Comparison of ENCODE assay signal across 18 cellular contexts in the genomic region with DNA sequence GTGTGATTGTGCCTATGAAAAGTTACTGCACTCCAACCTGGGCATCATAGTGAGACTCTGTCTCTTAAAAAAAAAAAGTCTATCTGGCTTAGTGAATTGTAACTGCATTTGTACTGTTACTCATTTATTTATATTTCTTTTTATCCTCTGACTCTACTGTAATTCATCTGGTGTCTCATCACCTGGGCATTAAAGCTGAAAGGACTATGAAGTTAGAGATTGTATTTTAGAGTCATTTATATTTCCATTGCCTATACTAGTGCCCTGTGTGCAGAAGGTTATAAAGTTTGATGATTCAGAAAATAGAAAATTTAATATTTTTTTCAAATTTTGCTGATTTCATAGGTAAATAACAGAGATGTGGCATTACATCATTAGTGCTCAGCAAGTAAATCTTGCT. TPM values are rescaled to one million over a fixed set of nuclear protein-coding genes. Genes with fewer than 3 reads are reported as not detected.
DNase-seq lines count a peak whose midpoint lies in the region; ATAC-seq lines count a peak whose summit lies in the region.
"Had no signal": no experiment of that assay in that cellular context is flagged by ENCODE, and none has a peak within 500 bp of the region (broad histone marks: within the 10 kb centered on the region; RNA-seq: fewer than 3 reads in every experiment).

No MANE protein-coding gene starts in this region.

- peaks cover 5% of the 10 kb centered on the region for H3K9me3 Mint-ChIP-seq in activated CD4-positive, alpha-beta memory T cell treated with anti-CD3 and anti-CD28 coated beads for 36 hours
- peaks cover 1% of the 10 kb centered on the region for H3K9me3 Mint-ChIP-seq in activated CD4-positive, alpha-beta memory T cell treated with anti-CD3 and anti-CD28 coated beads, Interleukin-2, amount 10 ng/mL, durations not matched to agents 7 days and 5 days
- H3K9me3 Mint-ChIP-seq in stimulated activated naive CD8-positive, alpha-beta T cell treated with anti-CD3 and anti-CD28 coated beads, Interleukin-15, Interleukin-2, amounts not matched to agents 100 ng/mL and 50 ng/mL, for 24 hours: no peaks in the 10 kb centered on the region
- H3K9me3 Mint-ChIP-seq in activated naive CD8-positive, alpha-beta T cell (ENCODE audit: low read depth): no peaks in the 10 kb centered on the region

- intact Hi-C loops in activated CD4-positive, alpha-beta memory T cell treated with anti-CD3 and anti-CD28 coated beads for 36 hours (cut with micrococcal nuclease): loop anchor here (5.0 kb wide), 1 partner anchor 347 kb away; no protein-coding TSS in a partner anchor

- no peaks in the 10 kb centered on the region for H3K27me3 Mint-ChIP-seq in activated CD4-positive, alpha-beta memory T cell treated with anti-CD3 and anti-CD28 coated beads for 36 hours
- no peaks in the 10 kb centered on the region for H3K27me3 Mint-ChIP-seq in activated CD4-positive, alpha-beta memory T cell treated with anti-CD3 and anti-CD28 coated beads, Interleukin-2, amount 10 ng/mL, durations not matched to agents 7 days and 5 days
- no peaks in the 10 kb centered on the region for H3K27me3 Mint-ChIP-seq in stimulated activated naive CD8-positive, alpha-beta T cell treated with anti-CD3 and anti-CD28 coated beads, Interleukin-15, Interleukin-2, amounts not matched to agents 100 ng/mL and 50 ng/mL, for 24 hours
- H3K27me3 Mint-ChIP-seq in activated naive CD8-positive, alpha-beta T cell: no peaks in the 10 kb centered on the region

- DNase-seq in activated CD4-positive, alpha-beta memory T cell treated with anti-CD3 and anti-CD28 coated beads for 36 hours: no peak
- no peak for DNase-seq in activated CD4-positive, alpha-beta memory T cell treated with anti-CD3 and anti-CD28 coated beads, Interleukin-2, amount 10 ng/mL, durations not matched to agents 7 days and 5 days
- DNase-seq in stimulated activated naive CD8-positive, alpha-beta T cell treated with anti-CD3 and anti-CD28 coated beads, Interleukin-15, Interleukin-2, amounts not matched to agents 100 U/mL and 50 U/mL, for 24 hours: no peak
- no peak for DNase-seq in NCI-H1694 treated with DMSO at 0.1 percent for 48 hours (lab: John Stamatoyannopoulos, UW)
- DNase-seq in MV-4-11 (lab: John Stamatoyannopoulos, UW): no peak
- DNase-seq: NCI-H1092 treated with DMSO at 0.1 percent for 48 hours; NCI-H146; NCI-H2029 treated with DMSO at 0.1 percent for 48 hours; NCI-H446 treated with DMSO at 0.1 percent for 48 hours; NCI-H526; NCI-H82; NK-92 treated with Interleukin-12 subunit alpha and Interleukin-12 subunit beta, amount 100 ng/mL, for 24 hours; PC-9; SJCRH30 had no signal

- peaks cover 57% of the 10 kb centered on the region for H3K4me1 Mint-ChIP-seq in activated CD4-positive, alpha-beta memory T cell treated with anti-CD3 and anti-CD28 coated beads for 36 hours (ENCODE audit: low read depth)
- peaks cover 26% of the 10 kb centered on the region for H3K4me1 Mint-ChIP-seq in activated CD4-positive, alpha-beta memory T cell treated with anti-CD3 and anti-CD28 coated beads, Interleukin-2, amount 10 ng/mL, durations not matched to agents 7 days and 5 days
- H3K4me1 Mint-ChIP-seq in stimulated activated naive CD8-positive, alpha-beta T cell treated with anti-CD3 and anti-CD28 coated beads, Interleukin-15, Interleukin-2, amounts not matched to agents 100 ng/mL and 50 ng/mL, for 24 hours (ENCODE audit: low read depth): peaks cover 56% of the 10 kb centered on the region
- peaks cover 48% of the 10 kb centered on the region for H3K4me1 Mint-ChIP-seq in activated naive CD8-positive, alpha-beta T cell (ENCODE audit: low read depth)

- peak overlapping the region; percentile 78 for H3K27ac Mint-ChIP-seq in activated CD4-positive, alpha-beta memory T cell treated with anti-CD3 and anti-CD28 coated beads for 36 hours
- no peak overlapping the region for H3K27ac Mint-ChIP-seq in activated CD4-positive, alpha-beta memory T cell treated with anti-CD3 and anti-CD28 coated beads, Interleukin-2, amount 10 ng/mL, durations not matched to agents 7 days and 5 days
- H3K27ac Mint-ChIP-seq in stimulated activated naive CD8-positive, alpha-beta T cell treated with anti-CD3 and anti-CD28 coated beads, Interleukin-15, Interleukin-2, amounts not matched to agents 100 ng/mL and 50 ng/mL, for 24 hours: peak overlapping the region; percentile 74
- peak overlapping the region; percentile 61 for H3K27ac Mint-ChIP-seq in activated naive CD8-positive, alpha-beta T cell

- ATAC-seq in stimulated activated naive CD8-positive, alpha-beta T cell treated with anti-CD3 and anti-CD28 coated beads, Interleukin-15, Interleukin-2, amounts not matched to agents 100 U/mL and 50 U/mL, for 24 hours: no peak
- ATAC-seq: Right ventricle myocardium inferior had no signal

- H3K36me3 Mint-ChIP-seq in activated CD4-positive, alpha-beta memory T cell treated with anti-CD3 and anti-CD28 coated beads for 36 hours: peaks cover 61% of the 10 kb centered on the region
- H3K36me3 Mint-ChIP-seq in activated CD4-positive, alpha-beta memory T cell treated with anti-CD3 and anti-CD28 coated beads, Interleukin-2, amount 10 ng/mL, durations not matched to agents 7 days and 5 days (ENCODE audit: low read depth): peaks cover 34% of the 10 kb centered on the region
- peaks cover 61% of the 10 kb centered on the region for H3K36me3 Mint-ChIP-seq in stimulated activated naive CD8-positive, alpha-beta T cell treated with anti-CD3 and anti-CD28 coated beads, Interleukin-15, Interleukin-2, amounts not matched to agents 100 ng/mL and 50 ng/mL, for 24 hours (ENCODE audit: low read depth)
- peaks cover 25% of the 10 kb centered on the region for H3K36me3 Mint-ChIP-seq in activated naive CD8-positive, alpha-beta T cell

- POLR2A ChIA-PET in activated CD4-positive, alpha-beta memory T cell treated with anti-CD3 and anti-CD28 coated beads for 36 hours (lab: Charles Lee): interaction anchor here (0.7 kb wide), 1 partner anchor 10 kb away, joined by 3 read pairs; no protein-coding TSS in a partner anchor
- POLR2A ChIA-PET in activated CD4-positive, alpha-beta memory T cell treated with anti-CD3 and anti-CD28 coated beads, Interleukin-2, amount 10 ng/mL, durations not matched to agents 7 days and 5 days (lab: Charles Lee): no interaction called here

- CTCF ChIA-PET in activated CD4-positive, alpha-beta memory T cell treated with anti-CD3 and anti-CD28 coated beads for 36 hours (lab: Charles Lee): no interaction called here
- CTCF ChIA-PET in activated CD4-positive, alpha-beta memory T cell treated with anti-CD3 and anti-CD28 coated beads, Interleukin-2, amount 10 ng/mL, durations not matched to agents 7 days and 5 days (lab: Charles Lee): no interaction called here

- H3K4me3 Mint-ChIP-seq in activated CD4-positive, alpha-beta memory T cell treated with anti-CD3 and anti-CD28 coated beads for 36 hours: no peak overlapping the region
- H3K4me3 Mint-ChIP-seq in activated CD4-positive, alpha-beta memory T cell treated with anti-CD3 and anti-CD28 coated beads, Interleukin-2, amount 10 ng/mL, durations not matched to agents 7 days and 5 days: no peak overlapping the region
- H3K4me3 Mint-ChIP-seq in stimulated activated naive CD8-positive, alpha-beta T cell treated with anti-CD3 and anti-CD28 coated beads, Interleukin-15, Interleukin-2, amounts not matched to agents 100 ng/mL and 50 ng/mL, for 24 hours: peak overlapping the region; percentile 22
- H3K4me3 Mint-ChIP-seq in activated naive CD8-positive, alpha-beta T cell: peak overlapping the region; percentile 4

RNA-seq across cellular contexts. Expression of a gene that starts 30.2 kb away (rescaled TPM):
- 100 to 1,000 TPM; 143 to 155 TPM for total RNA-seq in activated CD4-positive, alpha-beta memory T cell treated with anti-CD3 and anti-CD28 coated beads for 36 hours
- 10 to 100 TPM; 44.6 to 44.7 TPM for total RNA-seq in activated CD4-positive, alpha-beta memory T cell treated with anti-CD3 and anti-CD28 coated beads, Interleukin-2, amount 10 ng/mL, durations not matched to agents 7 days and 5 days
- total RNA-seq: RPMI7951, SJCRH30 had no signal

Comparison
In these comparisons a context has a peak if more than half of its experiments do, and no peak if none do; other contexts are left out.
1. H3K4me3 Mint-ChIP-seq: peak in stimulated activated naive CD8-positive, alpha-beta T cell treated with anti-CD3 and anti-CD28 coated beads, Interleukin-15, Interleukin-2, amounts not matched to agents 100 ng/mL and 50 ng/mL, for 24 hours (single experiment) and activated naive CD8-positive, alpha-beta T cell (single experiment); none in activated CD4-positive, alpha-beta memory T cell treated with anti-CD3 and anti-CD28 coated beads for 36 hours (single experiment) and activated CD4-positive, alpha-beta memory T cell treated with anti-CD3 and anti-CD28 coated beads, Interleukin-2, amount 10 ng/mL, durations not matched to agents 7 days and 5 days (single experiment).